ENCODE assay signal across 1 cellular context in the genomic region with DNA sequence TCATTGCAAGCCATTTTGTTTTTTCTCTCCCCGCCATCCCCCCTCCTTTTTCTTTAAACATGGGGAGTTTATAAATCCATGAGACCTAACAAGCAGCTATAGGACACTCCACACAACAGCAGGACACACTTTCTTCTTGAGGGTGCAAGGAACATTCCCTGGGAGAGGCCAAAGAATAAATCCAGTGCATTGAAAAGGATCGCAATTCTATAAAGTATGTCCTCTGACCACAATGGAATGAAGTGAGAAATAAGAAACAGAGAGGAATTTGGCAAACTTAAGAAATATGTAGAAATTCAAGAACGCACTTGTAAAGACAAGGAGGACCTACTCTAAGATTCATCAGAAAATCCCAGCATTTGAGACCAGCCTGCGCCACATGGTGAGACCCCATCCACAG.
TF ChIP-seq lines count a peak whose summit lies in the region.

No MANE protein-coding gene starts in this region.

TF ChIP-seq in SK-N-SH treated with all-trans-retinoic acid at 6 μM for 48 hours, 23 proteins besides CTCF, POLR2A, EP300 and RAD21 (continued from another document):
- TF ChIP-seq, protein P1, sequence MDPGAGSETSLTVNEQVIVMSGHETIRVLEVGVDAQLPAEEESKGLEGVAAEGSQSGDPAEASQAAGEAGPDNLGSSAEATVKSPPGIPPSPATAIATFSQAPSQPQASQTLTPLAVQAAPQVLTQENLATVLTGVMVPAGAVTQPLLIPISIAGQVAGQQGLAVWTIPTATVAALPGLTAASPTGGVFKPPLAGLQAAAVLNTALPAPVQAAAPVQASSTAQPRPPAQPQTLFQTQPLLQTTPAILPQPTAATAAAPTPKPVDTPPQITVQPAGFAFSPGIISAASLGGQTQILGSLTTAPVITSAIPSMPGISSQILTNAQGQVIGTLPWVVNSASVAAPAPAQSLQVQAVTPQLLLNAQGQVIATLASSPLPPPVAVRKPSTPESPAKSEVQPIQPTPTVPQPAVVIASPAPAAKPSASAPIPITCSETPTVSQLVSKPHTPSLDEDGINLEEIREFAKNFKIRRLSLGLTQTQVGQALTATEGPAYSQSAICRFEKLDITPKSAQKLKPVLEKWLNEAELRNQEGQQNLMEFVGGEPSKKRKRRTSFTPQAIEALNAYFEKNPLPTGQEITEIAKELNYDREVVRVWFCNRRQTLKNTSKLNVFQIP (CRISPR knock-in tag; IDR thresholded peaks at IDR 0.05; ENCODE audit: borderline replicate concordance, low read depth) = no peak
- no peak for TF ChIP-seq TCF4 (CRISPR knock-in tag; IDR thresholded peaks at IDR 0.05; ENCODE audit: borderline replicate concordance)
- TF ChIP-seq ESRRG (CRISPR knock-in tag; IDR thresholded peaks at IDR 0.05) = no peak
